In the genomic region with DNA sequence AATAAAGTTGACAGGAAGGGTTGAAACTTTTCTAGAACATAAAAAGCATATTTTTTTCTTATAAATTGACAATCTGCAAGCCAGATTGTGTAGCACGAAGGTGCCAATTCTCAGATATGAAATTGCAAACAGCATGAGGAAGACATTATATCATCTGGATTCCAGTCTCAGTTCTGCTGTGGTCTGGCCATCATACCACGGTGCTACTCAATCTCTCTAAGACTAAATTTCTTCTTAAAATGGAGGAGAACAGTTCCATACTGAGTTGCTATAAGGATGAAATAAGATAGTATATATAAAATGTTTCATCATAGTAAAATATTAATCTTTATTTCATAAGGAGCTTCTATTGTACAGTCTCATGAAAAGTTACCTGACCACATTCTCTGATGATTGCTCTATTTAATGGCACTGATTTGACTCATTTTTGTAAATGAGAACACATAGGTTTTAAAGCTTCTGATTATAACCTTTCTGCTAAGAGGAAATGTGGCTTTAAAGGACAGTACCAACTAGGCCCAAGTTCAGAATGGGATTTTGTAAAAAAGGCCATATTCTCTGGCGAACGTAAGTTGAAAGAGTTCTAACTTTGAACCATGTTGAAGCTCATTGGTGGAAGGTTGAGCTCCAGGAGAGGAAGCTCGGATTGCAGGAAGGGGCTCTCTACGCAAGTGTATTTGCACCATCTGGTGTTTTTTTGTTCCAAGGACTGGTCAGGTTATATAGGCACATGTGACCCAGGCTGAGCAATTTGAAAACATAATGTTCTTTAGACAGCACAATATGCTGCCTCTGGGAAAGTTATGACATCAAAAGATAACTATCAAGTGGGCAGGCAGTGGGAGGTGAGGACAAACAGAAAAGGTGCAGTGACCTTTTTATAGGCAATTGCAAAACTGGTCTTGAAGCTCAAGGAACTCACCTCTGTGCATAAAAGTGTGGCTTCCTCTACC, we compare ENCODE assay signal across 12 cellular contexts.
DNase-seq lines count a peak whose midpoint lies in the region; ATAC-seq, FAIRE-seq and TF ChIP-seq lines count a peak whose summit lies in the region.
"Had no signal": no experiment of that assay in that cellular context is flagged by ENCODE, and none has a peak within 500 bp of the region (broad histone marks: within the 10 kb centered on the region; RNA-seq: fewer than 3 reads in every experiment).

No MANE protein-coding gene starts in this region.

- H3K4me1 ChIP-seq in HEK293 (ENCODE audit: control insufficient read depth, insufficient read depth, low read length) = 0 out of 2 replicates have a peak, but pooled peaks cover 2% of the 10 kb centered on the region
- peaks cover 14% of the 10 kb centered on the region for H3K4me1 ChIP-seq in foreskin keratinocyte
- peaks cover 0 to 33% (median 24%) of the 10 kb centered on the region in 4 donors for H3K4me1 ChIP-seq in sigmoid colon

- H3K36me3 ChIP-seq in HEK293 (ENCODE audit: control insufficient read depth in 2 of 2, insufficient read depth in 1 of 2, low read length in 2 of 2) (no peaks in the 10 kb centered on the region), sigmoid colon (no peaks in the 10 kb centered on the region), MG63 (no peaks in the 10 kb centered on the region)

- FAIRE-seq in RCC 7860 (lab: Jason Lieb, UNC) = peak; percentile 47
- FAIRE-seq: endothelial cell of umbilical vein had no signal

- H3K4me3 ChIP-seq in HEK293 (ENCODE audit: low read depth, low read length) = no peak overlapping the region
- no peak overlapping the region for H3K4me3 ChIP-seq in sigmoid colon
- no peak overlapping the region for H3K4me3 ChIP-seq in MG63

- no peak for TF ChIP-seq CTCF in HEK293 (tag by site-specific recombination; IDR thresholded peaks at IDR 0.05)
- no peak for TF ChIP-seq CTCF in foreskin keratinocyte (conservative IDR thresholded peaks at IDR 0.05)
- TF ChIP-seq CTCF in sigmoid colon (IDR thresholded peaks at IDR 0.05) = no peak

- no peak for TF ChIP-seq EP300 in sigmoid colon (IDR thresholded peaks at IDR 0.05)

- TF ChIP-seq POLR2A in sigmoid colon (IDR thresholded peaks at IDR 0.05) = no peak

- WGBS in sigmoid colon, 2 donors = 79 to 83% methylated on average over 6 of the region's 6 CpGs

- no peak overlapping the region for H3K27ac ChIP-seq in HEK293 (ENCODE audit: extremely low read depth, low read depth, low read length)
- H3K27ac ChIP-seq in foreskin keratinocyte = no peak overlapping the region
- H3K27ac ChIP-seq in sigmoid colon = peak overlapping the region in 3 of 4 donors; percentile 8 to 63 (median 56)

- H3K27me3 ChIP-seq in foreskin keratinocyte = no peaks in the 10 kb centered on the region
- H3K27me3 ChIP-seq in sigmoid colon = no peaks in the 10 kb centered on the region
- no peaks in the 10 kb centered on the region for H3K27me3 ChIP-seq in MG63

- intact Hi-C loops in sigmoid colon (cut with DNase I) = no loop called here

- no peaks in the 10 kb centered on the region for H3K9me3 ChIP-seq in HEK293 (ENCODE audit: control insufficient read depth, insufficient read depth, low read depth, low read length)
- no peaks in the 10 kb centered on the region for H3K9me3 ChIP-seq in sigmoid colon
- H3K9me3 ChIP-seq in MG63 = no peaks in the 10 kb centered on the region

- CTCF ChIA-PET in HEK293 (lab: Yijun Ruan, JAX) = interaction anchor here (0.7 kb wide), 1 partner anchor 64 kb away, joined by 6 read pairs; no protein-coding TSS in a partner anchor

- ATAC-seq in foreskin keratinocyte = peak; percentile 39
- ATAC-seq: activated CD4-positive, CD25-positive, alpha-beta regulatory T cell treated with anti-CD3 and anti-CD28 coated beads, Interleukin-2, amount 50 U/mL, for 24 hours; Panc1 had no signal

- POLR2A ChIA-PET in HEK293 (lab: Yijun Ruan, JAX) = no interaction called here

- peak; percentile 27 for DNase-seq in RCC 7860 (ENCODE audit: low spot score)
- DNase-seq in foreskin keratinocyte = peak in 1 of 2 donors; percentile 56
- DNase-seq in sigmoid colon = no peak
- no peak for DNase-seq in NCI-H2081 treated with DMSO at 0.1 percent for 48 hours (lab: John Stamatoyannopoulos, UW)
- no peak for DNase-seq in MG63
- DNase-seq in NOMO-1 treated with DMSO at 0.1 percent for 48 hours (lab: John Stamatoyannopoulos, UW; ENCODE audit: unreplicated experiment) = no peak
- DNase-seq in A172 (ENCODE audit: low spot score) = no peak
- DNase-seq: NCI-H1105 had no signal

TF ChIP-seq in HEK293, 187 proteins besides CTCF, POLR2A, EP300 and RAD21:
- no peak for TF ChIP-seq SP2 (tag by site-specific recombination; IDR thresholded peaks at IDR 0.05)
- TF ChIP-seq ZFHX2 (tag by site-specific recombination; conservative IDR thresholded peaks at IDR 0.05) = peak; percentile 64
- peak; percentile 58 for TF ChIP-seq EGR2 (tag by site-specific recombination; IDR thresholded peaks at IDR 0.05; ENCODE audit: low read depth)

Comparison
In these comparisons a context has a peak if more than half of its experiments do, and no peak if none do; other contexts are left out.
1. H3K27ac ChIP-seq: peak in sigmoid colon (3 of 4); none in HEK293 (single experiment) and foreskin keratinocyte (single experiment).